32 cellular contexts compared by ENCODE assay signal in genomic region chr12:8661016-8661415, GRCh38. TPM values are rescaled to one million over a fixed set of nuclear protein-coding genes. Genes with fewer than 3 reads are reported as not detected.
A peak's percentile ranks its signal among the peaks of the same experiment; 100 is the strongest.
DNase-seq lines count a peak whose midpoint lies in the region; ATAC-seq and TF ChIP-seq lines count a peak whose summit lies in the region.
"Had no signal": no experiment of that assay in that cellular context is flagged by ENCODE, and none has a peak within 500 bp of the region (broad histone marks: within the 10 kb centered on the region; RNA-seq: fewer than 3 reads in every experiment).

No MANE protein-coding gene starts in this region.

- no peaks in the 10 kb centered on the region for H3K9me3 Mint-ChIP-seq in GM23338
- H3K9me3 Mint-ChIP-seq: activated T-cell treated with anti-CD3 and anti-CD28 coated beads, Interleukin-2, amount 50 U/mL, for 4 hours; neural crest cell had no signal

- H2AFZ ChIP-seq in GM23338 = 0 out of 2 replicates have a peak overlapping the region, but pooled peaks have one; percentile 33
- H2AFZ ChIP-seq: parathyroid adenoma had no signal

- no peak for TF ChIP-seq CTCF in GM23338 (conservative IDR thresholded peaks at IDR 0.05; ENCODE audit: low read depth in 2 of 2)
- TF ChIP-seq CTCF in coronary artery (IDR thresholded peaks at IDR 0.05) = no peak

- no peaks in the 10 kb centered on the region for H3K9me3 ChIP-seq in subcutaneous abdominal adipose tissue (ENCODE audit: control insufficient read depth in 5 of 5, low read length in 5 of 5)
- H3K9me3 ChIP-seq: thoracic aorta had no signal

- no peaks in the 10 kb centered on the region for H3K79me2 ChIP-seq in GM23338 (replicated peaks; ENCODE audit: insufficient read depth)
- H3K79me2 ChIP-seq: parathyroid adenoma had no signal

- H3K27ac Mint-ChIP-seq in GM23338 = no peak overlapping the region
- H3K27ac Mint-ChIP-seq: brain had no signal

- H3K4me1 Mint-ChIP-seq in GM23338 = peaks cover 3% of the 10 kb centered on the region; the same call in 2 of the 3 replicates
- H3K4me1 Mint-ChIP-seq: neural crest cell had no signal

- peaks cover 3% of the 10 kb centered on the region for H3K27me3 Mint-ChIP-seq in GM23338 (ENCODE audit: insufficient read depth, low read depth, poor library complexity)

- H3K36me3 Mint-ChIP-seq in GM23338 (ENCODE audit: low read depth) = no peaks in the 10 kb centered on the region
- H3K36me3 Mint-ChIP-seq: brain had no signal

- 0 out of 2 replicates have a peak, but pooled peaks cover 3% of the 10 kb centered on the region for H3K9me2 ChIP-seq in GM23338 (ENCODE audit: insufficient read depth)

- H4K20me1 ChIP-seq in GM23338 (replicated peaks; ENCODE audit: insufficient read depth) = no peaks in the 10 kb centered on the region

- H3K4me3 ChIP-seq in GM23338 = no peak overlapping the region
- H3K4me3 ChIP-seq in coronary artery = peak overlapping the region; percentile 32
- H3K4me3 ChIP-seq in subcutaneous abdominal adipose tissue (ENCODE audit: low read depth in 1 of 5, low read length in 5 of 5) = peak overlapping the region; percentile 38 to 63 (median 58)
- H3K4me3 ChIP-seq: thoracic aorta had no signal

- no peak overlapping the region for H3K4me3 Mint-ChIP-seq in GM23338
- H3K4me3 Mint-ChIP-seq: activated T-cell treated with anti-CD3 and anti-CD28 coated beads, Interleukin-2, amount 50 U/mL, for 4 hours; brain; neural crest cell had no signal

- no peak overlapping the region for H3K4me2 ChIP-seq in GM23338

- H3K27ac ChIP-seq in GM23338 (ENCODE audit: low read depth) = peak overlapping the region; percentile 65; the same call in 1 of the 2 replicates
- peak overlapping the region in 1 of 2 donors; percentile 42 for H3K27ac ChIP-seq in coronary artery
- peak overlapping the region; percentile 54 for H3K27ac ChIP-seq in subcutaneous abdominal adipose tissue (ENCODE audit: low read depth, low read length)
- H3K27ac ChIP-seq: C4-2B, parathyroid adenoma, thoracic aorta had no signal

- H3K4me1 ChIP-seq in GM23338 (ENCODE audit: insufficient read depth) = peaks cover 12% of the 10 kb centered on the region; the same call in 1 of the 2 replicates
- H3K4me1 ChIP-seq in subcutaneous abdominal adipose tissue (ENCODE audit: control insufficient read depth in 5 of 5, insufficient read depth in 5 of 5, low read length in 5 of 5) = peaks cover 0 to 76% (median 46%) of the 10 kb centered on the region in 5 donors
- H3K4me1 ChIP-seq: parathyroid adenoma had no signal

- H3F3A ChIP-seq in GM23338 (replicated peaks; ENCODE audit: low read depth) = 0 out of 2 replicates have a peak, but pooled peaks cover 3% of the 10 kb centered on the region

- ATAC-seq in GM23338 = no peak
- ATAC-seq in HG03175 (IDR thresholded peaks at IDR 0.05; ENCODE audit: unreplicated experiment) = no peak
- ATAC-seq: activated T-cell treated with anti-CD3 and anti-CD28 coated beads, Interleukin-2, amount 50 U/mL, for 4 hours; HCT116; HepG2; Panc1; stimulated activated naive CD8-positive, alpha-beta T cell treated with anti-CD3 and anti-CD28 coated beads, Interleukin-15, Interleukin-2, amounts not matched to agents 100 U/mL and 50 U/mL, for 24 hours had no signal

- peak overlapping the region in 3 of 5 donors; percentile 20 to 46 (median 37) for H3K9ac ChIP-seq in subcutaneous abdominal adipose tissue (ENCODE audit: low read length in 5 of 5)
- H3K9ac ChIP-seq: parathyroid adenoma had no signal

- no peaks in the 10 kb centered on the region for H3K27me3 ChIP-seq in GM23338 (ENCODE audit: insufficient read depth)
- H3K27me3 ChIP-seq in subcutaneous abdominal adipose tissue (ENCODE audit: control insufficient read depth in 5 of 5, insufficient read depth in 4 of 5, low read length in 5 of 5) = no peaks in the 10 kb centered on the region

- DNase-seq in GM23338 (ENCODE audit: low spot score) = no peak
- no peak for DNase-seq in coronary artery (ENCODE audit: low spot score)
- peak; percentile 56 for DNase-seq in medulla oblongata (ENCODE audit: extremely low spot score)
- DNase-seq in NCI-H1930 (lab: John Stamatoyannopoulos, UW) = no peak
- DNase-seq in glomerular visceral epithelial cell (ENCODE audit: extremely low spot score) = no peak
- DNase-seq: activated T-cell treated with anti-CD3 and anti-CD28 coated beads, Interleukin-2, amount 50 U/mL, for 4 hours; cerebellar nuclear complex; DMS79; GF-D8; Kasumi-1; NCI-H1417 treated with DMSO at 0.1 percent for 48 hours; NCI-H2081 treated with DMSO at 0.1 percent for 48 hours; NCI-H226; NCI-H526 treated with DMSO at 0.1 percent for 48 hours; retina; SHP77 treated with DMSO at 0.1 percent for 48 hours; stimulated activated CD4-positive, alpha-beta T cell treated with anti-CD3 and anti-CD28 coated beads, Interleukin-1b, Interleukin-23, amount 100 ng/mL, for 48 hours; stimulated activated naive CD8-positive, alpha-beta T cell treated with anti-CD3 and anti-CD28 coated beads, Interleukin-15, Interleukin-2, amounts not matched to agents 100 U/mL and 50 U/mL, for 24 hours; T-helper 2 cell had no signal

- H3K36me3 ChIP-seq in GM23338 (ENCODE audit: insufficient read depth) (no peaks in the 10 kb centered on the region), subcutaneous abdominal adipose tissue (ENCODE audit: control insufficient read depth in 5 of 5, insufficient read depth in 5 of 5, low read length in 5 of 5) (no peaks in the 10 kb centered on the region)
- H3K36me3 ChIP-seq: thoracic aorta had no signal

TF ChIP-seq in GM23338, 12 proteins besides CTCF, POLR2A, EP300 and RAD21 (continues in another document):
- TF ChIP-seq JUNB (IDR thresholded peaks at IDR 0.05; ENCODE audit: unreplicated experiment) (no peak), ZNF462 (CRISPR knock-in tag; IDR thresholded peaks at IDR 0.05) (no peak)

RNA-seq across cellular contexts. Expression of gene MFAP5, which starts 1.6 kb away (rescaled TPM):
- total RNA-seq in GM23338 (2014; rRNA removed; shearing (Covaris generic)) = 0.90 TPM in 1 of 2 replicates, not detected in the other
- polyA plus RNA-seq in GM23338 (2016; fragmentation: Nextera tagmentation; extraction: Ambion mirVana) = 0.68 and 1.2 TPM in 2 replicates
- total RNA-seq: activated T-cell treated with anti-CD3 and anti-CD28 coated beads, Interleukin-2, amount 50 U/mL, for 4 hours; HepG2; lung microvascular endothelial cell; neural crest cell had no signal

RNA-seq across cellular contexts. Expression of gene RIMKLB, which starts 36.8 kb away (rescaled TPM):
- 94.8 and 104 TPM in 2 replicates for total RNA-seq in GM23338 (2014; rRNA removed; shearing (Covaris generic))
- 62.7 and 87.0 TPM in 2 replicates for polyA plus RNA-seq in GM23338 (2016; fragmentation: Nextera tagmentation; extraction: Ambion mirVana)

RNA-seq across cellular contexts. Expression of gene AICDA, which starts 48.4 kb away (rescaled TPM):
- total RNA-seq in GM23338 (2014; rRNA removed; shearing (Covaris generic)) = not detected in 2 replicates
- 0.31 TPM in 1 of 2 replicates, not detected in the other for polyA plus RNA-seq in GM23338 (2016; fragmentation: Nextera tagmentation; extraction: Ambion mirVana)
- total RNA-seq: activated T-cell treated with anti-CD3 and anti-CD28 coated beads, Interleukin-2, amount 50 U/mL, for 4 hours; fibroblast of villous mesenchyme; HepG2; lung microvascular endothelial cell; neural crest cell; thoracic aorta had no signal
- polyA plus RNA-seq: AG04450, HepG2 had no signal
